20 cellular contexts compared by ENCODE assay signal in genomic region chr22:31228425-31228824, GRCh38. TPM values are rescaled to one million over a fixed set of nuclear protein-coding genes. Genes with fewer than 3 reads are reported as not detected.
DNase-seq lines count a peak whose midpoint lies in the region; ATAC-seq and TF ChIP-seq lines count a peak whose summit lies in the region.
"Had no signal": no experiment of that assay in that cellular context is flagged by ENCODE, and none has a peak within 500 bp of the region (broad histone marks: within the 10 kb centered on the region; RNA-seq: fewer than 3 reads in every experiment).

No MANE protein-coding gene starts in this region.

- H3K36me3 ChIP-seq in BLaER1 treated with 17β-estradiol and CSF1 and Interleukin-3, amounts not matched to agents 10 nM and 100 nM: peaks cover 33 to 87% (median 65%) of the 10 kb centered on the region in 11 experiments
- H3K36me3 ChIP-seq in KMS-11 (ENCODE audit: insufficient read depth) (no peaks in the 10 kb centered on the region), neural progenitor cell (no peaks in the 10 kb centered on the region)

- H3K4me1 ChIP-seq in BLaER1 treated with 17β-estradiol and CSF1 and Interleukin-3, amounts not matched to agents 10 nM and 100 nM: peaks cover 57 to 100% (median 80%) of the 10 kb centered on the region in 10 experiments
- H3K4me1 ChIP-seq in KMS-11 (ENCODE audit: low read depth, poor library complexity, severe bottlenecking): peaks cover 34% of the 10 kb centered on the region
- peaks cover 37% of the 10 kb centered on the region for H3K4me1 ChIP-seq in neural progenitor cell

- H3K27ac Mint-ChIP-seq in dendritic cell treated with granulocyte-macrophage colony-stimulating factor and Interleukin-4, amounts not matched to agents 40 ng/mL and 50 ng/mL, for 4 days: peak overlapping the region; percentile 81
- no peak overlapping the region for H3K27ac Mint-ChIP-seq in neural progenitor cell
- H3K27ac Mint-ChIP-seq: activated B cell treated with CpG ODN at 0.5 μM for 24 hours had no signal

- H3K79me2 ChIP-seq in KMS-11 (ENCODE audit: insufficient read depth, low read depth) (no peaks in the 10 kb centered on the region; the same call in 1 of the 2 replicates), neural progenitor cell (ENCODE audit: low read depth) (peaks cover 60% of the 10 kb centered on the region)

- peak overlapping the region in 8 of 11 experiments; percentile 14 to 79 (median 74); a peak in 10 of 22 replicates for H3K9ac ChIP-seq in BLaER1 treated with 17β-estradiol and CSF1 and Interleukin-3, amounts not matched to agents 10 nM and 100 nM
- H3K9ac ChIP-seq in KMS-11 (no peak overlapping the region), neural progenitor cell (no peak overlapping the region)

- TF ChIP-seq CTCF in KMS-11 (conservative IDR thresholded peaks at IDR 0.05; ENCODE audit: low read depth, low read length) (no peak), neural progenitor cell (IDR thresholded peaks at IDR 0.05) (no peak)

- no peak for ATAC-seq in HG03280 (IDR thresholded peaks at IDR 0.05; ENCODE audit: unreplicated experiment)
- no peak for ATAC-seq in HG02970 (IDR thresholded peaks at IDR 0.05; ENCODE audit: low FRiP score, unreplicated experiment)
- ATAC-seq: HepG2 had no signal

- H3K27me3 Mint-ChIP-seq in dendritic cell treated with granulocyte-macrophage colony-stimulating factor and Interleukin-4, amounts not matched to agents 40 ng/mL and 50 ng/mL, for 4 days: no peaks in the 10 kb centered on the region
- peaks cover 2% of the 10 kb centered on the region for H3K27me3 Mint-ChIP-seq in neural progenitor cell (ENCODE audit: insufficient read depth, low read depth)
- H3K27me3 Mint-ChIP-seq: activated B cell treated with CpG ODN at 0.5 μM for 24 hours had no signal

- peaks cover 65% of the 10 kb centered on the region for H3K4me1 Mint-ChIP-seq in dendritic cell treated with granulocyte-macrophage colony-stimulating factor and Interleukin-4, amounts not matched to agents 40 ng/mL and 50 ng/mL, for 4 days (ENCODE audit: low read depth)
- H3K4me1 Mint-ChIP-seq in neural progenitor cell: peaks cover 26% of the 10 kb centered on the region

- no peak overlapping the region for H2AFZ ChIP-seq in KMS-11 (ENCODE audit: low read depth)
- no peak overlapping the region for H2AFZ ChIP-seq in neural progenitor cell (replicated peaks)

- no peak overlapping the region for H3K4me3 Mint-ChIP-seq in dendritic cell treated with granulocyte-macrophage colony-stimulating factor and Interleukin-4, amounts not matched to agents 40 ng/mL and 50 ng/mL, for 4 days
- H3K4me3 Mint-ChIP-seq in neural progenitor cell: no peak overlapping the region
- H3K4me3 Mint-ChIP-seq: activated B cell treated with CpG ODN at 0.5 μM for 24 hours, endodermal cell had no signal

- H3K9me3 ChIP-seq in BLaER1 treated with 17β-estradiol and CSF1 and Interleukin-3, amounts not matched to agents 10 nM and 100 nM (replicated peaks in 1 of 11): no peaks in the 10 kb centered on the region
- no peaks in the 10 kb centered on the region for H3K9me3 ChIP-seq in neural progenitor cell (ENCODE audit: low read depth)

- H3K9me3 Mint-ChIP-seq in dendritic cell treated with granulocyte-macrophage colony-stimulating factor and Interleukin-4, amounts not matched to agents 40 ng/mL and 50 ng/mL, for 4 days: no peaks in the 10 kb centered on the region
- H3K9me3 Mint-ChIP-seq in neural progenitor cell: no peaks in the 10 kb centered on the region
- H3K9me3 Mint-ChIP-seq: activated B cell treated with CpG ODN at 0.5 μM for 24 hours, endodermal cell had no signal

- peaks cover 29% of the 10 kb centered on the region for H3F3A ChIP-seq in neural progenitor cell (ENCODE audit: low read depth)

- H4K20me1 ChIP-seq in BLaER1 treated with 17β-estradiol and CSF1 and Interleukin-3, amounts not matched to agents 10 nM and 100 nM: peaks cover 0 to 13% (median 0%) of the 10 kb centered on the region in 11 experiments; a peak in 4 of 22 replicates
- H4K20me1 ChIP-seq in KMS-11 (ENCODE audit: insufficient read depth): no peaks in the 10 kb centered on the region
- peaks cover 52% of the 10 kb centered on the region for H4K20me1 ChIP-seq in neural progenitor cell (ENCODE audit: low read depth)

- DNase-seq in neural progenitor cell (ENCODE audit: low spot score) (no peak), HCEC 1CT (no peak)
- no peak for DNase-seq in stimulated activated CD4-positive, alpha-beta T cell treated with anti-CD3 and anti-CD28 coated beads, Interleukin-15, amount 100 ng/mL, for 24 hours
- DNase-seq: activated B cell treated with CpG ODN at 0.5 μM for 24 hours; activated CD8-positive, alpha-beta memory T cell treated with anti-CD3 and anti-CD28 coated beads for 24 hours; amygdala; central memory CD4-positive, alpha-beta T cell; EL; endodermal cell; midbrain; NCI-H1694; occipital lobe; stimulated activated CD4-positive, alpha-beta T cell treated with anti-CD3 and anti-CD28 coated beads, Interleukin-4, amount 100 ng/mL, for 1 hour; substantia nigra had no signal

- no peak overlapping the region for H3K4me3 ChIP-seq in BLaER1 treated with 17β-estradiol and CSF1 and Interleukin-3, amounts not matched to agents 10 nM and 100 nM
- H3K4me3 ChIP-seq in KMS-11 (IDR thresholded peaks at IDR 0.05; ENCODE audit: insufficient read depth, low read depth, low read length) (no peak overlapping the region), neural progenitor cell (no peak overlapping the region)

- intact Hi-C loops in dendritic cell treated with granulocyte-macrophage colony-stimulating factor and Interleukin-4, amounts not matched to agents 40 ng/mL and 50 ng/mL, for 4 days (cut with micrococcal nuclease): no loop called here

- H3K36me3 Mint-ChIP-seq in dendritic cell treated with granulocyte-macrophage colony-stimulating factor and Interleukin-4, amounts not matched to agents 40 ng/mL and 50 ng/mL, for 4 days (ENCODE audit: low read depth): peaks cover 18% of the 10 kb centered on the region
- no peaks in the 10 kb centered on the region for H3K36me3 Mint-ChIP-seq in neural progenitor cell

- no peaks in the 10 kb centered on the region for H3K27me3 ChIP-seq in BLaER1 treated with 17β-estradiol and CSF1 and Interleukin-3, amounts not matched to agents 10 nM and 100 nM
- no peaks in the 10 kb centered on the region for H3K27me3 ChIP-seq in KMS-11 (ENCODE audit: insufficient read depth, low read depth)
- H3K27me3 ChIP-seq in neural progenitor cell: no peaks in the 10 kb centered on the region

- H3K27ac ChIP-seq in BLaER1 treated with 17β-estradiol and CSF1 and Interleukin-3, amounts not matched to agents 10 nM and 100 nM: peak overlapping the region; percentile 13 to 88 (median 86); a peak in 20 of 22 replicates
- H3K27ac ChIP-seq in KMS-11 (peak overlapping the region; percentile 85; the same call in 1 of the 2 replicates), neural progenitor cell (peak overlapping the region; percentile 27)

- peak overlapping the region in 9 of 11 experiments; percentile 82 to 94 (median 88); a peak in 15 of 22 replicates for H3K4me2 ChIP-seq in BLaER1 treated with 17β-estradiol and CSF1 and Interleukin-3, amounts not matched to agents 10 nM and 100 nM
- H3K4me2 ChIP-seq in KMS-11 (no peak overlapping the region), neural progenitor cell (no peak overlapping the region)

RNA-seq across cellular contexts. Expression of gene LIMK2, which starts 16.3 kb away (rescaled TPM):
- total RNA-seq in neural progenitor cell (ENCODE audit: low replicate concordance): 28.1 and 45.8 TPM in 2 replicates

Comparison
In these comparisons a context has a peak if more than half of its experiments do, and no peak if none do; other contexts are left out.
1. H3K27ac ChIP-seq: peak in every context shown above with its lines; median percentile 86 in BLaER1 treated with 17β-estradiol and CSF1 and Interleukin-3, amounts not matched to agents 10 nM and 100 nM; 85 in KMS-11; 27 in neural progenitor cell.
2. H3K4me2 ChIP-seq: peak in BLaER1 treated with 17β-estradiol and CSF1 and Interleukin-3, amounts not matched to agents 10 nM and 100 nM (9 of 11); none in KMS-11 (single experiment) and neural progenitor cell (single experiment).
3. H3K9ac ChIP-seq: peak in BLaER1 treated with 17β-estradiol and CSF1 and Interleukin-3, amounts not matched to agents 10 nM and 100 nM (8 of 11); none in KMS-11 (single experiment) and neural progenitor cell (single experiment).